12 cellular contexts compared by ENCODE assay signal in the genomic region with DNA sequence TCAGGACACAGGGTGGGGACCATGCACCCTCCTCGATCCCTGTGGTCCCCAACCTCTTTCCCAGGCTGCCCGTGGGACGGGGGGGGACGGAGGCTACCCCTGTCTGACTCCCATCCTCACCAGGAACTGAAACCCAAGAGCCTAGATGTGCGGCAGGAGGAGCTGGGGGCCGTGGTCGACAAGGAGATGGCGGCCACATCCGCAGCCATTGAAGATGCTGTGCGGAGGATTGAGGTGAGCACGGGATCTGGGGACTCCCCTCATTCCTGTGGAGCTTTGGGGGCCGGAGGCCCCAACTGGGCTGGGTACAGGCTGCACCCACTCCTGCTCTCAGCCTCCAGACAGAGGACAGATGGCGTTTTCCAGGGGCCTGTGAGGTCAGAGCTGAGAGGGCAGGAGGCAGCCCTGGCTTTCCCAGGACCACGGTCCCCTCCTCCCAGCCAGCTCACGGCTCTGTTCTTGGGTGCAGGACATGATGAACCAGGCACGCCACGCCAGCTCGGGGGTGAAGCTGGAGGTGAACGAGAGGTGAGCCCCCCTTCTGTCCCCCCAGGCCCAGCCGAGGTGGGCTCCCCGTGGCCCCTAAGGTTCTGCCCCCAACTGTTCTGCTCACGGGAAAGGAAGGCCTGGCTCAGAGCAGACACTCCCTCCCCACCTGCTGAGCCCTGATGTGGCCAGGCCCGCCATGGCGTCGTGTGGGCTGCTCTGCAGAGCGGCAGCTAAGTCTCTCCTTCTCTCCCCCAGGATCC. TPM values are rescaled to one million over a fixed set of nuclear protein-coding genes. Genes with fewer than 3 reads are reported as not detected.
DNase-seq lines count a peak whose midpoint lies in the region; ATAC-seq and TF ChIP-seq lines count a peak whose summit lies in the region.
"Had no signal": no experiment of that assay in that cellular context is flagged by ENCODE, and none has a peak within 500 bp of the region (broad histone marks: within the 10 kb centered on the region; RNA-seq: fewer than 3 reads in every experiment).

No MANE protein-coding gene starts in this region.

- no peak overlapping the region for H3K9ac ChIP-seq in BLaER1
- H3K9ac ChIP-seq in HCT116 (ENCODE audit: low read length) = no peak overlapping the region

- no peaks in the 10 kb centered on the region for H3K27me3 Mint-ChIP-seq in stimulated activated memory B cell treated with anti-CD40 and anti-IgM and Interleukin-4, amounts not matched to agents 10 μg/mL and 1 μg/mL and 100 μg/mL, for 72 hours

- H3K27me3 ChIP-seq in BLaER1 (no peaks in the 10 kb centered on the region), HCT116 (ENCODE audit: insufficient read depth, low read length) (no peaks in the 10 kb centered on the region), dorsolateral prefrontal cortex (no peaks in the 10 kb centered on the region), ascending aorta (no peaks in the 10 kb centered on the region)
- H3K27me3 ChIP-seq: BE2C, gastroesophageal sphincter, neutrophil had no signal

- H3K36me3 ChIP-seq in BLaER1 (peaks cover 73% of the 10 kb centered on the region), HCT116 (ENCODE audit: control insufficient read depth in 1 of 2, insufficient read depth in 2 of 2, low read length in 2 of 2) (peaks cover 0 to 5% of the 10 kb centered on the region in 2 experiments; a peak in 1 of 4 replicates), ascending aorta (peaks cover 67 to 80% of the 10 kb centered on the region in 2 donors)
- H3K36me3 ChIP-seq: BE2C had no signal

- H4K20me1 ChIP-seq in BLaER1 (peaks cover 81% of the 10 kb centered on the region), HCT116 (ENCODE audit: insufficient read depth) (no peaks in the 10 kb centered on the region)

- H3K4me1 Mint-ChIP-seq in stimulated activated memory B cell treated with anti-CD40 and anti-IgM and Interleukin-4, amounts not matched to agents 10 μg/mL and 1 μg/mL and 100 μg/mL, for 72 hours = peaks cover 47% of the 10 kb centered on the region

- POLR2A ChIA-PET in HCT116 (lab: Charles Lee) = no interaction called here

- H3K4me3 Mint-ChIP-seq in stimulated activated memory B cell treated with anti-CD40 and anti-IgM and Interleukin-4, amounts not matched to agents 10 μg/mL and 1 μg/mL and 100 μg/mL, for 72 hours = no peak overlapping the region

- TF ChIP-seq RAD21 in HCT116 (IDR thresholded peaks at IDR 0.05; ENCODE audit: low read depth) = no peak

- peak; percentile 10 for ATAC-seq in HCT116
- ATAC-seq in stimulated activated memory B cell treated with anti-CD40 and anti-IgM and Interleukin-4, amounts not matched to agents 10 μg/mL and 1 μg/mL and 100 μg/mL, for 72 hours = no peak
- no peak for ATAC-seq in left lobe of liver

- RAD21 ChIA-PET in HCT116 (lab: Charles Lee; ENCODE audit: low non-redundant PET in 1 of 2, low total read pairs in 2 of 2, uncharacterized antibody in 2 of 2, unreplicated experiment in 2 of 2) = interaction anchor here (0.6 to 1.6 kb wide), 2 partner anchors 15 to 93 kb away, joined by 3 to 6 read pairs; no protein-coding TSS in a partner anchor

- TF ChIP-seq POLR2A in HCT116 (IDR thresholded peaks at IDR 0.05; ENCODE audit: borderline replicate concordance, extremely low read depth, insufficient read depth, insufficient read length) = no peak

- H3K4me2 ChIP-seq in BLaER1 (peak overlapping the region; percentile 91; the same call in 1 of the 2 replicates), HCT116 (ENCODE audit: low read length) (no peak overlapping the region)

- CTCF ChIA-PET in HCT116 (lab: Charles Lee) = interaction anchor here (2.9 to 3.6 kb wide), 3 partner anchors 86 to 379 kb away, joined by 11 to 17 read pairs (median 16); no protein-coding TSS in a partner anchor

- peak overlapping the region; percentile 76 for H3K27ac Mint-ChIP-seq in stimulated activated memory B cell treated with anti-CD40 and anti-IgM and Interleukin-4, amounts not matched to agents 10 μg/mL and 1 μg/mL and 100 μg/mL, for 72 hours

- H3K36me3 Mint-ChIP-seq in stimulated activated memory B cell treated with anti-CD40 and anti-IgM and Interleukin-4, amounts not matched to agents 10 μg/mL and 1 μg/mL and 100 μg/mL, for 72 hours = peaks cover 15% of the 10 kb centered on the region

- intact Hi-C loops in HCT116 (cut with micrococcal nuclease) (loop anchor here (1.0 to 5.0 kb wide), 3 partner anchors 67 to 221 kb away; no protein-coding TSS in a partner anchor), dorsolateral prefrontal cortex (cut with DNase I) (loop anchor here (1.0 to 10.0 kb wide), 4 partner anchors 65 to 375 kb away; a partner anchor contains a TSS), ascending aorta (cut with DNase I) (loop anchor here (1.0 to 2.0 kb wide), 2 partner anchors 67 to 93 kb away; no protein-coding TSS in a partner anchor)

- TF ChIP-seq CTCF in HCT116 (IDR thresholded peaks at IDR 0.05 in 2 of 3, conservative IDR thresholded peaks at IDR 0.05 in 1 of 3; ENCODE audit: borderline replicate concordance in 1 of 3, insufficient read depth in 1 of 3, low read depth in 2 of 3, low read length in 2 of 3) (no peak), dorsolateral prefrontal cortex (IDR thresholded peaks at IDR 0.05 in 54 of 56, conservative IDR thresholded peaks at IDR 0.05 in 2 of 56; ENCODE audit: low read depth in 1 of 56, partially characterized antibody in 56 of 56) (no peak), ascending aorta (IDR thresholded peaks at IDR 0.05) (no peak)

- no peak for DNase-seq in HCT116 (ENCODE audit: low read depth, low spot score)
- DNase-seq in dorsolateral prefrontal cortex = no peak
- no peak for DNase-seq in NCI-H510A treated with DMSO at 0.1 percent for 48 hours (lab: John Stamatoyannopoulos, UW)
- no peak for DNase-seq in left lobe of liver (ENCODE audit: low spot score)
- no peak for DNase-seq in ascending aorta (ENCODE audit: low spot score in 2 of 2)
- DNase-seq: GF-D8, NCI-H1417 treated with DMSO at 0.1 percent for 48 hours had no signal

- no peaks in the 10 kb centered on the region for H3K79me2 ChIP-seq in HCT116 (ENCODE audit: insufficient read depth, low read length)

- no TSS peak for BruUV-seq in HCT116 (replicated peaks; lab: Mats Ljungman, UMichigan)

- no peaks in the 10 kb centered on the region for H3K9me2 ChIP-seq in HCT116 (ENCODE audit: insufficient read depth)

- H3K9me3 ChIP-seq in BLaER1 (no peaks in the 10 kb centered on the region), HCT116 (ENCODE audit: control insufficient read depth in 1 of 2, insufficient read depth in 1 of 2, low read depth in 1 of 2, low read length in 2 of 2) (no peaks in the 10 kb centered on the region), ascending aorta (no peaks in the 10 kb centered on the region)
- H3K9me3 ChIP-seq: BE2C, gastroesophageal sphincter, neutrophil had no signal

- H3K4me3 ChIP-seq in BLaER1 (no peak overlapping the region), HCT116 (replicated peaks in 1 of 2; ENCODE audit: low read depth in 1 of 2, low read length in 2 of 2) (no peak overlapping the region), dorsolateral prefrontal cortex (no peak overlapping the region), ascending aorta (no peak overlapping the region)
- H3K4me3 ChIP-seq: gastroesophageal sphincter had no signal

- no peaks in the 10 kb centered on the region for H3K9me3 Mint-ChIP-seq in stimulated activated memory B cell treated with anti-CD40 and anti-IgM and Interleukin-4, amounts not matched to agents 10 μg/mL and 1 μg/mL and 100 μg/mL, for 72 hours

- H3K27ac ChIP-seq in BLaER1 (peak overlapping the region; percentile 23; the same call in 1 of the 2 replicates), HCT116 (ENCODE audit: low read depth, low read length) (no peak overlapping the region), dorsolateral prefrontal cortex (peak overlapping the region in 58 of 59 donors; percentile 58 to 99 (median 86)), ascending aorta (no peak overlapping the region)

- peaks cover 79% of the 10 kb centered on the region for H3K4me1 ChIP-seq in BLaER1
- no peaks in the 10 kb centered on the region for H3K4me1 ChIP-seq in HCT116 (ENCODE audit: control insufficient read depth in 1 of 2, insufficient read depth in 2 of 2, low read length in 2 of 2)
- peaks cover 5% of the 10 kb centered on the region in 2 donors for H3K4me1 ChIP-seq in ascending aorta
- H3K4me1 ChIP-seq: BE2C had no signal

- no peak overlapping the region for H2AFZ ChIP-seq in HCT116 (ENCODE audit: low read depth, low read length, poor library complexity, severe bottlenecking)

TF ChIP-seq in HCT116, 20 proteins besides CTCF, POLR2A, EP300 and RAD21 (continues in another document):
- TF ChIP-seq, protein P1, sequence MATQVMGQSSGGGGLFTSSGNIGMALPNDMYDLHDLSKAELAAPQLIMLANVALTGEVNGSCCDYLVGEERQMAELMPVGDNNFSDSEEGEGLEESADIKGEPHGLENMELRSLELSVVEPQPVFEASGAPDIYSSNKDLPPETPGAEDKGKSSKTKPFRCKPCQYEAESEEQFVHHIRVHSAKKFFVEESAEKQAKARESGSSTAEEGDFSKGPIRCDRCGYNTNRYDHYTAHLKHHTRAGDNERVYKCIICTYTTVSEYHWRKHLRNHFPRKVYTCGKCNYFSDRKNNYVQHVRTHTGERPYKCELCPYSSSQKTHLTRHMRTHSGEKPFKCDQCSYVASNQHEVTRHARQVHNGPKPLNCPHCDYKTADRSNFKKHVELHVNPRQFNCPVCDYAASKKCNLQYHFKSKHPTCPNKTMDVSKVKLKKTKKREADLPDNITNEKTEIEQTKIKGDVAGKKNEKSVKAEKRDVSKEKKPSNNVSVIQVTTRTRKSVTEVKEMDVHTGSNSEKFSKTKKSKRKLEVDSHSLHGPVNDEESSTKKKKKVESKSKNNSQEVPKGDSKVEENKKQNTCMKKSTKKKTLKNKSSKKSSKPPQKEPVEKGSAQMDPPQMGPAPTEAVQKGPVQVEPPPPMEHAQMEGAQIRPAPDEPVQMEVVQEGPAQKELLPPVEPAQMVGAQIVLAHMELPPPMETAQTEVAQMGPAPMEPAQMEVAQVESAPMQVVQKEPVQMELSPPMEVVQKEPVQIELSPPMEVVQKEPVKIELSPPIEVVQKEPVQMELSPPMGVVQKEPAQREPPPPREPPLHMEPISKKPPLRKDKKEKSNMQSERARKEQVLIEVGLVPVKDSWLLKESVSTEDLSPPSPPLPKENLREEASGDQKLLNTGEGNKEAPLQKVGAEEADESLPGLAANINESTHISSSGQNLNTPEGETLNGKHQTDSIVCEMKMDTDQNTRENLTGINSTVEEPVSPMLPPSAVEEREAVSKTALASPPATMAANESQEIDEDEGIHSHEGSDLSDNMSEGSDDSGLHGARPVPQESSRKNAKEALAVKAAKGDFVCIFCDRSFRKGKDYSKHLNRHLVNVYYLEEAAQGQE (IDR thresholded peaks at IDR 0.05; ENCODE audit: low read depth) = no peak
- TF ChIP-seq JUND (IDR thresholded peaks at IDR 0.05) (no peak), EGR1 (IDR thresholded peaks at IDR 0.05; ENCODE audit: low read depth) (no peak), ZFX (IDR thresholded peaks at IDR 0.05) (no peak)

RNA-seq across cellular contexts. Expression of a gene that starts 24.2 kb away (rescaled TPM):
- total RNA-seq in HCT116 (2021; ENCODE audit: unreplicated experiment) (57.8 TPM), dorsolateral prefrontal cortex (100 to 1,000 TPM in 104 of 120 experiments, 10 to 100 TPM in 16; 38.9 to 309 (median 147) TPM), left lobe of liver (35.2 TPM), ascending aorta (98.7 TPM)
- polyA plus RNA-seq in HCT116 (2012) = 36.7 and 38.8 TPM in 2 replicates

RNA-seq across cellular contexts. Expression of a gene that starts 36.4 kb away (rescaled TPM):
- total RNA-seq in HCT116 (2021; ENCODE audit: unreplicated experiment) = 55.0 TPM
- polyA plus RNA-seq in HCT116 (2012) = 48.3 and 53.6 TPM in 2 replicates
- 10 to 100 TPM; 15.8 to 35.3 (median 22.0) TPM for total RNA-seq in dorsolateral prefrontal cortex
- 6.6 TPM for total RNA-seq in left lobe of liver
- total RNA-seq in ascending aorta = 31.8 TPM

Comparison
In these comparisons a context has a peak if more than half of its experiments do, and no peak if none do; other contexts are left out.
1. H3K27ac ChIP-seq: peak in BLaER1 (single experiment) and dorsolateral prefrontal cortex (58 of 59); none in HCT116 (single experiment) and ascending aorta (0 of 2).